23 cellular contexts compared by ENCODE assay signal in genomic region chr11:127939000-127939399, GRCh38.
"Had no signal": no experiment of that assay in that cellular context is flagged by ENCODE, and none has a peak within 500 bp of the region (broad histone marks: within the 10 kb centered on the region; RNA-seq: fewer than 3 reads in every experiment).

No MANE protein-coding gene starts in this region.

- H3K9me3 Mint-ChIP-seq: activated CD8-positive, alpha-beta T cell treated with anti-CD3 and anti-CD28 coated beads for 36 hours; activated naive CD4-positive, alpha-beta T cell treated with anti-CD3 and anti-CD28 coated beads, Interleukin-2, amount 10 ng/mL, durations not matched to agents 7 days and 5 days; activated T-helper 2 cell treated with anti-CD3 and anti-CD28 coated beads, Interferon-gamma antibody, Interleukin-2, Interleukin-4, amounts not matched to agents 10 μg/mL and 5 μg/mL and 100 μg/mL, durations not matched to agents 14 hours and 24 hours and 36 hours had no signal

- H3K4me1 Mint-ChIP-seq: activated naive CD4-positive, alpha-beta T cell treated with anti-CD3 and anti-CD28 coated beads, Interleukin-2, amount 10 ng/mL, durations not matched to agents 7 days and 5 days had no signal

- H3K27ac ChIP-seq: body of pancreas, WERI-Rb-1 had no signal

- H3K36me3 Mint-ChIP-seq: activated naive CD4-positive, alpha-beta T cell treated with anti-CD3 and anti-CD28 coated beads, Interleukin-2, amount 10 ng/mL, durations not matched to agents 7 days and 5 days; activated naive CD8-positive, alpha-beta T cell had no signal

- H3K27ac Mint-ChIP-seq: activated CD8-positive, alpha-beta T cell treated with anti-CD3 and anti-CD28 coated beads for 36 hours; activated naive CD4-positive, alpha-beta T cell treated with anti-CD3 and anti-CD28 coated beads, Interleukin-2, amount 10 ng/mL, durations not matched to agents 7 days and 5 days; activated naive CD8-positive, alpha-beta T cell; activated T-cell treated with anti-CD3 and anti-CD28 coated beads, Interleukin-2, amount 50 U/mL, for 72 hours; activated T-helper 2 cell treated with anti-CD3 and anti-CD28 coated beads, Interferon-gamma antibody, Interleukin-2, Interleukin-4, amounts not matched to agents 10 μg/mL and 5 μg/mL and 100 μg/mL, durations not matched to agents 14 hours and 24 hours and 36 hours had no signal

- DNase-seq: activated CD4-positive, alpha-beta T cell treated with anti-CD3 and anti-CD28 coated beads for 1 hour; activated CD4-positive, alpha-beta T cell treated with anti-CD3 and anti-CD28 coated beads for 48 hours; activated CD4-positive, CD25-positive, alpha-beta regulatory T cell; activated CD8-positive, alpha-beta T cell treated with anti-CD3 and anti-CD28 coated beads for 36 hours; activated gamma-delta T cell treated with Interleukin-2 at 50 U/mL for 16 hours; activated naive CD4-positive, alpha-beta T cell treated with anti-CD3 and anti-CD28 coated beads, Interleukin-2, amount 10 ng/mL, durations not matched to agents 7 days and 5 days; activated T-cell treated with anti-CD3 and anti-CD28 coated beads, Interleukin-2, amount 50 U/mL, for 1 hour; activated T-cell treated with anti-CD3 and anti-CD28 coated beads, Interleukin-2, amount 50 U/mL, for 72 hours; body of pancreas; central memory CD4-positive, alpha-beta T cell; IMR-90; NCI-H1105; NCI-H1417 treated with DMSO at 0.1 percent for 48 hours; NCI-H187 treated with DMSO at 0.1 percent for 48 hours; NCI-H2081; NCI-H345; NCI-H524 treated with DMSO at 0.1 percent for 48 hours; NK-92 treated with Interleukin-12 subunit alpha and Interleukin-12 subunit beta, amount 100 ng/mL, for 24 hours; T1000; WERI-Rb-1 had no signal

- ATAC-seq: activated CD8-positive, alpha-beta T cell treated with anti-CD3 and anti-CD28 coated beads for 36 hours; activated T-cell treated with anti-CD3 and anti-CD28 coated beads, Interleukin-2, amount 50 U/mL, for 72 hours; body of pancreas; K562 had no signal

- H3K9me3 ChIP-seq: body of pancreas had no signal

- H3K4me3 ChIP-seq: body of pancreas, K562 had no signal

- H3K4me3 Mint-ChIP-seq: activated CD8-positive, alpha-beta T cell treated with anti-CD3 and anti-CD28 coated beads for 36 hours; activated naive CD4-positive, alpha-beta T cell treated with anti-CD3 and anti-CD28 coated beads, Interleukin-2, amount 10 ng/mL, durations not matched to agents 7 days and 5 days; activated naive CD8-positive, alpha-beta T cell; activated T-cell treated with anti-CD3 and anti-CD28 coated beads, Interleukin-2, amount 50 U/mL, for 72 hours had no signal

- H3K36me3 ChIP-seq: WERI-Rb-1 had no signal

- H3K4me1 ChIP-seq: body of pancreas had no signal

- H3K27me3 ChIP-seq: body of pancreas had no signal
